10 cellular contexts compared by ENCODE assay signal in the genomic region with DNA sequence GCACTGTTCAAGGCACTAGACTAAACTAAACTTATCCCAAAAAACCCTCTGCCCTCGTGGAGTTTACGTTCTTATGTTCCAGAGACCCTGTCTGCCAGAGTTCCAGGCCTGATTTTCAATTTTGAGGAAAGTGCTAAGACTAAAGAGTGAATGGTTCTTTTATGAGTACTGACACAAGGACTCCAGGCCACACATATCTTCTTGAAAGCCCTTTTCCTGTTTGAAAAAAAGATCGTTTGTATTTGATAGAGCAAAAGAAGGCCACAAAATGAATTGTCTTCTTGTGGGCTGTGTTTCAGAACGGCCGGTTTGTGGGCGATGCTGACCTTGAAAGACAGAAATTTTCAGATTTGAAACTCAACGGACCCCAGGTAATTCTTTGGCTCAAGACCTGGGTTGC. TPM values are rescaled to one million over a fixed set of nuclear protein-coding genes. Genes with fewer than 3 reads are reported as not detected.
DNase-seq lines count a peak whose midpoint lies in the region; ATAC-seq and TF ChIP-seq lines count a peak whose summit lies in the region.
"Had no signal": no experiment of that assay in that cellular context is flagged by ENCODE, and none has a peak within 500 bp of the region (broad histone marks: within the 10 kb centered on the region; RNA-seq: fewer than 3 reads in every experiment).

No MANE protein-coding gene starts in this region.

- TF ChIP-seq EP300 in esophagus muscularis mucosa (IDR thresholded peaks at IDR 0.05), result no peak

- no peak for TF ChIP-seq CTCF in VCaP (conservative IDR thresholded peaks at IDR 0.05)
- no peak for TF ChIP-seq CTCF in esophagus muscularis mucosa (IDR thresholded peaks at IDR 0.05)
- no peak for TF ChIP-seq CTCF in body of pancreas (IDR thresholded peaks at IDR 0.05)

- H3K36me3 ChIP-seq in esophagus muscularis mucosa (peaks cover 31 to 62% (median 53%) of the 10 kb centered on the region in 4 donors), body of pancreas (replicated peaks in 1 of 2; ENCODE audit: insufficient read depth in 1 of 2, low read depth in 2 of 2) (peaks cover 6 to 13% of the 10 kb centered on the region in 2 donors)

- intact Hi-C loops in esophagus muscularis mucosa (cut with DNase I), result loop anchor here (10.0 kb wide), 1 partner anchor 229 kb away; the partner anchor contains the start of gene UBE2L6
- intact Hi-C loops in body of pancreas (cut with DNase I), result no loop called here

- ATAC-seq in stimulated activated memory B cell treated with anti-CD40 and anti-IgM and Interleukin-4, amounts not matched to agents 10 μg/mL and 1 μg/mL and 100 μg/mL, for 72 hours, result no peak
- ATAC-seq in body of pancreas, result no peak

- H3K27me3 Mint-ChIP-seq in T-helper 1 cell treated with Interleukin-12 subunit alpha and Interleukin-12 subunit beta and Interleukin-4 antibody, amounts not matched to agents 30 μg/mL and 1 μg/mL, for 36 hours (ENCODE audit: low read depth), result no peaks in the 10 kb centered on the region
- H3K27me3 Mint-ChIP-seq in stimulated activated memory B cell treated with anti-CD40 and anti-IgM and Interleukin-4, amounts not matched to agents 10 μg/mL and 1 μg/mL and 100 μg/mL, for 72 hours, result no peaks in the 10 kb centered on the region

- peaks cover 22% of the 10 kb centered on the region for H3K36me3 Mint-ChIP-seq in T-helper 1 cell treated with Interleukin-12 subunit alpha and Interleukin-12 subunit beta and Interleukin-4 antibody, amounts not matched to agents 30 μg/mL and 1 μg/mL, for 36 hours (ENCODE audit: low read depth)
- H3K36me3 Mint-ChIP-seq in stimulated activated memory B cell treated with anti-CD40 and anti-IgM and Interleukin-4, amounts not matched to agents 10 μg/mL and 1 μg/mL and 100 μg/mL, for 72 hours, result peaks cover 30% of the 10 kb centered on the region

- H3K4me1 ChIP-seq in esophagus muscularis mucosa (peaks cover 62 to 79% (median 66%) of the 10 kb centered on the region in 4 donors), body of pancreas (peaks cover 56% of the 10 kb centered on the region)

- no peaks in the 10 kb centered on the region for H3K9me3 ChIP-seq in esophagus muscularis mucosa
- no peaks in the 10 kb centered on the region for H3K9me3 ChIP-seq in body of pancreas

- peak overlapping the region; percentile 50 for H3K27ac ChIP-seq in VCaP
- peak overlapping the region in 3 of 4 donors; percentile 16 to 75 (median 59) for H3K27ac ChIP-seq in esophagus muscularis mucosa (replicated peaks in 1 of 4)
- H3K27ac ChIP-seq in body of pancreas, result peak overlapping the region in 2 of 4 donors; percentile 31 to 79

- peak overlapping the region; percentile 78 for H3K27ac Mint-ChIP-seq in T-helper 1 cell treated with Interleukin-12 subunit alpha and Interleukin-12 subunit beta and Interleukin-4 antibody, amounts not matched to agents 30 μg/mL and 1 μg/mL, for 36 hours
- H3K27ac Mint-ChIP-seq in stimulated activated memory B cell treated with anti-CD40 and anti-IgM and Interleukin-4, amounts not matched to agents 10 μg/mL and 1 μg/mL and 100 μg/mL, for 72 hours, result peak overlapping the region; percentile 86

- WGBS in esophagus muscularis mucosa, result 52% methylated on average over 7 of the region's 7 CpGs
- WGBS in body of pancreas, 2 donors, result 33 to 38% methylated on average over 7 of the region's 7 CpGs

- no peak for TF ChIP-seq POLR2A in esophagus muscularis mucosa (IDR thresholded peaks at IDR 0.05; ENCODE audit: low read depth)
- no peak for TF ChIP-seq POLR2A in body of pancreas (IDR thresholded peaks at IDR 0.05)

- no peak overlapping the region for H3K4me3 ChIP-seq in esophagus muscularis mucosa
- no peak overlapping the region for H3K4me3 ChIP-seq in body of pancreas

- DNase-seq in T-helper 1 cell, result no peak
- no peak for DNase-seq in esophagus muscularis mucosa (ENCODE audit: extremely low spot score)
- no peak for DNase-seq in GOT3 (lab: John Stamatoyannopoulos, UW)
- DNase-seq in NK-92 treated with Interleukin-12 subunit alpha and Interleukin-12 subunit beta, amount 100 ng/mL, for 24 hours (lab: John Stamatoyannopoulos, UW), result no peak
- DNase-seq in body of pancreas, result no peak
- DNase-seq: activated CD4-positive, CD25-positive, alpha-beta regulatory T cell; NCI-H1436 had no signal

- H3K4me3 Mint-ChIP-seq in T-helper 1 cell treated with Interleukin-12 subunit alpha and Interleukin-12 subunit beta and Interleukin-4 antibody, amounts not matched to agents 30 μg/mL and 1 μg/mL, for 36 hours, result peak overlapping the region; percentile 58
- H3K4me3 Mint-ChIP-seq in stimulated activated memory B cell treated with anti-CD40 and anti-IgM and Interleukin-4, amounts not matched to agents 10 μg/mL and 1 μg/mL and 100 μg/mL, for 72 hours, result no peak overlapping the region

- no peaks in the 10 kb centered on the region for H3K9me3 Mint-ChIP-seq in T-helper 1 cell treated with Interleukin-12 subunit alpha and Interleukin-12 subunit beta and Interleukin-4 antibody, amounts not matched to agents 30 μg/mL and 1 μg/mL, for 36 hours
- H3K9me3 Mint-ChIP-seq in stimulated activated memory B cell treated with anti-CD40 and anti-IgM and Interleukin-4, amounts not matched to agents 10 μg/mL and 1 μg/mL and 100 μg/mL, for 72 hours, result no peaks in the 10 kb centered on the region

- H3K27me3 ChIP-seq in esophagus muscularis mucosa, result no peaks in the 10 kb centered on the region
- no peaks in the 10 kb centered on the region for H3K27me3 ChIP-seq in body of pancreas

- H3K4me1 Mint-ChIP-seq in T-helper 1 cell treated with Interleukin-12 subunit alpha and Interleukin-12 subunit beta and Interleukin-4 antibody, amounts not matched to agents 30 μg/mL and 1 μg/mL, for 36 hours (ENCODE audit: low read depth), result peaks cover 45% of the 10 kb centered on the region
- H3K4me1 Mint-ChIP-seq in stimulated activated memory B cell treated with anti-CD40 and anti-IgM and Interleukin-4, amounts not matched to agents 10 μg/mL and 1 μg/mL and 100 μg/mL, for 72 hours, result peaks cover 42% of the 10 kb centered on the region

RNA-seq across cellular contexts. Expression of gene CTNND1, which starts 32.1 kb away (rescaled TPM):
- total RNA-seq in esophagus muscularis mucosa (100 to 1,000 TPM in 1 of 4 donors, 10 to 100 TPM in 3; 78.1 to 101 (median 89.5) TPM), body of pancreas (100 to 1,000 TPM; 115 to 178 TPM)

RNA-seq across cellular contexts. Expression of gene BTBD18, which starts 42.1 kb away (rescaled TPM):
- total RNA-seq in esophagus muscularis mucosa (not detected), body of pancreas (not detected)

RNA-seq across cellular contexts. Expression of gene SELENOH, which starts 52.4 kb away (rescaled TPM):
- total RNA-seq in esophagus muscularis mucosa (100 to 1,000 TPM in 1 of 4 donors, 10 to 100 TPM in 3; 71.4 to 109 (median 82.6) TPM), body of pancreas (100 to 1,000 TPM in 1 of 2 donors, 10 to 100 TPM in 1; 86.1 to 157 TPM)
